Comparison of ENCODE assay signal across 13 cellular contexts in the genomic region with DNA sequence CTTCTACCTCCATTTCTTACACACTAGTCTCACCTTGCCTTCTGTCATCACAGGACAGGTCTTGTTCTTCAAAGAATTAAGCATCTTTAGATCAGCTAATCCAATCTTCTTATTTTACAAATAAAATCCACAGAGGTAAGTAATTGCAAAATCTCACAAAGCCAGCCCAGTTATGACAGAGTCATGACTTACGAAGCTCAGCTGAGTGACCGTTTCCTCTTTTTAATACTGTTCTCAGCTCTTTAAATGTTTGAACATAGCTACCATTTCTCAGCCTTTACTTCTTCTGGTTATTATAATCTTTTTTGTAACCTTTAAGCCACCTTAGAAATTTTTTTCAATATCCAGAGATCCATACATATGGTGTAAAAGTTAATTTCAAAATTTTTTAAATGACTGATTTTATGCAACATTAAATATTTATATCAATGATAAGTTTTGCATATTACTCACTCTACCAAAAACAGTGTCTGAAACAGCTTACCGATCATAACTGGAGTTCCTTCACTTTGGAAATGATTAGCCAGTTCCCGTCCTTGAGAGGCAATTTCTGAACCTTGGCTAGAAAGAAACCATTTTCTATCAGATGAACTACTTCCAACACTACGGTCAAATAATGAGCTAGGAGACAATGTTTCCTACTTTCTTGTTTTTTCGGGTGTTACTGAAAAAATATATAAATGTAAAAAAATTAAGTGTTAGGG. TPM values are rescaled to one million over a fixed set of nuclear protein-coding genes. Genes with fewer than 3 reads are reported as not detected.
DNase-seq lines count a peak whose midpoint lies in the region; ATAC-seq and TF ChIP-seq lines count a peak whose summit lies in the region.
"Had no signal": no experiment of that assay in that cellular context is flagged by ENCODE, and none has a peak within 500 bp of the region (broad histone marks: within the 10 kb centered on the region; RNA-seq: fewer than 3 reads in every experiment).

No MANE protein-coding gene starts in this region.

- intact Hi-C loops in esophagus muscularis mucosa (cut with DNase I): no loop called here

- no peaks in the 10 kb centered on the region for H3K9me3 ChIP-seq in esophagus muscularis mucosa

- H3K36me3 Mint-ChIP-seq in activated naive CD4-positive, alpha-beta T cell treated with anti-CD3 and anti-CD28 coated beads, Interleukin-2, amount 10 ng/mL, durations not matched to agents 7 days and 5 days: peaks cover 42% of the 10 kb centered on the region

- DNase-seq in activated naive CD4-positive, alpha-beta T cell treated with anti-CD3 and anti-CD28 coated beads, Interleukin-2, amount 10 ng/mL, durations not matched to agents 7 days and 5 days: no peak
- no peak for DNase-seq in activated naive CD4-positive, alpha-beta T cell (lab: John Stamatoyannopoulos, UW)
- DNase-seq in MV-4-11 (lab: John Stamatoyannopoulos, UW): peak; percentile 75
- no peak for DNase-seq in T1000 (lab: John Stamatoyannopoulos, UW)
- DNase-seq in NCI-H146 treated with DMSO at 0.1 percent for 48 hours (lab: John Stamatoyannopoulos, UW; ENCODE audit: unreplicated experiment): no peak
- DNase-seq in esophagus muscularis mucosa (ENCODE audit: extremely low spot score): no peak
- no peak for DNase-seq in NCI-H146 (lab: John Stamatoyannopoulos, UW)
- DNase-seq: activated T-cell treated with anti-CD3 and anti-CD28 coated beads, Interleukin-2, amount 50 U/mL, for 4 hours; nucleus accumbens; PC-3; substantia nigra had no signal

- no peak overlapping the region for H3K4me3 ChIP-seq in esophagus muscularis mucosa

- TF ChIP-seq POLR2A in esophagus muscularis mucosa (IDR thresholded peaks at IDR 0.05; ENCODE audit: low read depth): no peak

- no peak overlapping the region for H3K27ac ChIP-seq in esophagus muscularis mucosa (replicated peaks in 1 of 4)

- H3K4me1 Mint-ChIP-seq in activated naive CD4-positive, alpha-beta T cell treated with anti-CD3 and anti-CD28 coated beads, Interleukin-2, amount 10 ng/mL, durations not matched to agents 7 days and 5 days: peaks cover 5% of the 10 kb centered on the region

- no peaks in the 10 kb centered on the region for H3K27me3 Mint-ChIP-seq in activated naive CD4-positive, alpha-beta T cell treated with anti-CD3 and anti-CD28 coated beads, Interleukin-2, amount 10 ng/mL, durations not matched to agents 7 days and 5 days

- ATAC-seq in HG02884 (IDR thresholded peaks at IDR 0.05; ENCODE audit: unreplicated experiment): peak; percentile 63
- ATAC-seq: activated T-cell treated with anti-CD3 and anti-CD28 coated beads, Interleukin-2, amount 50 U/mL, for 4 hours; PC-3 had no signal

- WGBS in esophagus muscularis mucosa: 91% methylated on average over 6 of the region's 6 CpGs

- H3K4me1 ChIP-seq in esophagus muscularis mucosa: peaks cover 0 to 1% (median 0%) of the 10 kb centered on the region in 4 donors

- H3K4me3 Mint-ChIP-seq in activated naive CD4-positive, alpha-beta T cell treated with anti-CD3 and anti-CD28 coated beads, Interleukin-2, amount 10 ng/mL, durations not matched to agents 7 days and 5 days: no peak overlapping the region
- H3K4me3 Mint-ChIP-seq: activated T-cell treated with anti-CD3 and anti-CD28 coated beads, Interleukin-2, amount 50 U/mL, for 4 hours; T-helper 2 cell treated with Interferon-gamma antibody and Interleukin-4, amounts not matched to agents 5 μg/mL and 100 μg/mL, for 36 hours had no signal

- H3K9me3 Mint-ChIP-seq in activated naive CD4-positive, alpha-beta T cell treated with anti-CD3 and anti-CD28 coated beads, Interleukin-2, amount 10 ng/mL, durations not matched to agents 7 days and 5 days: no peaks in the 10 kb centered on the region
- H3K9me3 Mint-ChIP-seq: activated T-cell treated with anti-CD3 and anti-CD28 coated beads, Interleukin-2, amount 50 U/mL, for 4 hours; T-helper 2 cell treated with Interferon-gamma antibody and Interleukin-4, amounts not matched to agents 5 μg/mL and 100 μg/mL, for 36 hours had no signal

- H3K36me3 ChIP-seq in esophagus muscularis mucosa: peaks cover 18 to 87% (median 61%) of the 10 kb centered on the region in 4 donors

- CTCF ChIA-PET in activated naive CD4-positive, alpha-beta T cell treated with anti-CD3 and anti-CD28 coated beads, Interleukin-2, amount 10 ng/mL, durations not matched to agents 7 days and 5 days (lab: Charles Lee): interaction anchor here (1.2 kb wide), 1 partner anchor 271 kb away, joined by 4 read pairs; no protein-coding TSS in a partner anchor

- peak overlapping the region; percentile 33 for H3K27ac Mint-ChIP-seq in activated naive CD4-positive, alpha-beta T cell treated with anti-CD3 and anti-CD28 coated beads, Interleukin-2, amount 10 ng/mL, durations not matched to agents 7 days and 5 days
- H3K27ac Mint-ChIP-seq: T-helper 2 cell treated with Interferon-gamma antibody and Interleukin-4, amounts not matched to agents 5 μg/mL and 100 μg/mL, for 36 hours had no signal

- no peak for TF ChIP-seq EP300 in esophagus muscularis mucosa (IDR thresholded peaks at IDR 0.05)

- no peak for TF ChIP-seq CTCF in esophagus muscularis mucosa (IDR thresholded peaks at IDR 0.05)

- no peaks in the 10 kb centered on the region for H3K27me3 ChIP-seq in esophagus muscularis mucosa

RNA-seq across cellular contexts. Expression of a gene that starts 8.8 kb away (rescaled TPM):
- total RNA-seq in esophagus muscularis mucosa: 10 to 100 TPM in 3 of 4 donors, 1 to 10 TPM in 1; 8.3 to 13.3 (median 11.7) TPM

RNA-seq across cellular contexts. Expression of a gene that starts 9.7 kb away (rescaled TPM):
- 1 to 10 TPM in 1 of 4 donors, under 1 TPM in 3; 0.46 to 2.1 (median 0.57) TPM for total RNA-seq in esophagus muscularis mucosa

RNA-seq across cellular contexts. Expression of a gene that starts 20.3 kb away (rescaled TPM):
- 10 to 100 TPM; 36.7 to 49.0 (median 40.6) TPM for total RNA-seq in esophagus muscularis mucosa
